In genomic region chr1:158494737-158495136, GRCh38 we compare ENCODE assay signal across 6 cellular contexts. TPM values are rescaled to one million over a fixed set of nuclear protein-coding genes. Genes with fewer than 3 reads are reported as not detected.
"Had no signal": no experiment of that assay in that cellular context is flagged by ENCODE, and none has a peak within 500 bp of the region (broad histone marks: within the 10 kb centered on the region; RNA-seq: fewer than 3 reads in every experiment).

No MANE protein-coding gene starts in this region.

- H2AFZ ChIP-seq: GM23338 had no signal

- ATAC-seq: GM23338 had no signal

- DNase-seq: H9, HCEC 1CT, IMR-90, KBM-7 had no signal

- H3K4me3 ChIP-seq: GM23338 had no signal

- H3K4me2 ChIP-seq: GM23338 had no signal

RNA-seq across cellular contexts. Expression of gene OR10R2, which starts 22.7 kb away (rescaled TPM):
- polyA plus RNA-seq: GM23338, H1, IMR-90 had no signal

RNA-seq across cellular contexts. Expression of gene OR10K1, which starts 33.1 kb away (rescaled TPM):
- polyA plus RNA-seq: GM23338, H1, IMR-90 had no signal

RNA-seq across cellular contexts. Expression of gene OR6Y1, which starts 59.5 kb away (rescaled TPM):
- polyA plus RNA-seq: GM23338, H1, IMR-90 had no signal
